In genomic region chr17:81035389-81036127, GRCh38 we compare ENCODE assay signal across 1 cellular context.
TF ChIP-seq lines count a peak whose summit lies in the region.

No MANE protein-coding gene starts in this region.

TF ChIP-seq in K562, 482 proteins besides CTCF, POLR2A, EP300 and RAD21 (continued from another document):
- TF ChIP-seq HMGN3 (IDR thresholded peaks at IDR 0.05; ENCODE audit: borderline replicate concordance, extremely low read depth, insufficient read length, low read depth, low read length): peak; percentile 41
- TF ChIP-seq, protein P1, sequence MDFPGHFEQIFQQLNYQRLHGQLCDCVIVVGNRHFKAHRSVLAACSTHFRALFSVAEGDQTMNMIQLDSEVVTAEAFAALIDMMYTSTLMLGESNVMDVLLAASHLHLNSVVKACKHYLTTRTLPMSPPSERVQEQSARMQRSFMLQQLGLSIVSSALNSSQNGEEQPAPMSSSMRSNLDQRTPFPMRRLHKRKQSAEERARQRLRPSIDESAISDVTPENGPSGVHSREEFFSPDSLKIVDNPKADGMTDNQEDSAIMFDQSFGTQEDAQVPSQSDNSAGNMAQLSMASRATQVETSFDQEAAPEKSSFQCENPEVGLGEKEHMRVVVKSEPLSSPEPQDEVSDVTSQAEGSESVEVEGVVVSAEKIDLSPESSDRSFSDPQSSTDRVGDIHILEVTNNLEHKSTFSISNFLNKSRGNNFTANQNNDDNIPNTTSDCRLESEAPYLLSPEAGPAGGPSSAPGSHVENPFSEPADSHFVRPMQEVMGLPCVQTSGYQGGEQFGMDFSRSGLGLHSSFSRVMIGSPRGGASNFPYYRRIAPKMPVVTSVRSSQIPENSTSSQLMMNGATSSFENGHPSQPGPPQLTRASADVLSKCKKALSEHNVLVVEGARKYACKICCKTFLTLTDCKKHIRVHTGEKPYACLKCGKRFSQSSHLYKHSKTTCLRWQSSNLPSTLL (IDR thresholded peaks at IDR 0.05): no peak
- TF ChIP-seq CBFB (CRISPR knock-in tag; IDR thresholded peaks at IDR 0.05): no peak
- no peak for TF ChIP-seq GABPB2 (CRISPR knock-in tag; conservative IDR thresholded peaks at IDR 0.05)
- TF ChIP-seq RREB1 (CRISPR knock-in tag; IDR thresholded peaks at IDR 0.05): no peak
- TF ChIP-seq RFX1 (IDR thresholded peaks at IDR 0.05): no peak
- 0 out of 2 replicates have a peak, but pooled peaks have one; percentile 12 for TF ChIP-seq JUND (IDR thresholded peaks at IDR 0.05; ENCODE audit: borderline replicate concordance, low read depth, low read length)
- no peak for TF ChIP-seq JUND (tag; IDR thresholded peaks at IDR 0.05; ENCODE audit: borderline replicate concordance, low read depth, low read length)
- TF ChIP-seq MAFF (IDR thresholded peaks at IDR 0.05; ENCODE audit: low read length): no peak
- no peak for TF ChIP-seq ZNF197 (CRISPR knock-in tag; IDR thresholded peaks at IDR 0.05; ENCODE audit: low read depth)
- no peak for TF ChIP-seq RBM22 (IDR thresholded peaks at IDR 0.05; ENCODE audit: low read depth, low read length, poor library complexity, severe bottlenecking)
- TF ChIP-seq GTF2A2 (tag; IDR thresholded peaks at IDR 0.05): peak; percentile 87
- TF ChIP-seq DMBX1 (CRISPR knock-in tag; IDR thresholded peaks at IDR 0.05; ENCODE audit: borderline replicate concordance): peak; percentile 35; the same call in 1 of the 2 replicates
- TF ChIP-seq CBX1 (IDR thresholded peaks at IDR 0.05; ENCODE audit: low read depth): no peak
- no peak for TF ChIP-seq RAD51 (IDR thresholded peaks at IDR 0.05; ENCODE audit: borderline replicate concordance, low read depth)
